Comparison of ENCODE assay signal across 14 cellular contexts in the genomic region with DNA sequence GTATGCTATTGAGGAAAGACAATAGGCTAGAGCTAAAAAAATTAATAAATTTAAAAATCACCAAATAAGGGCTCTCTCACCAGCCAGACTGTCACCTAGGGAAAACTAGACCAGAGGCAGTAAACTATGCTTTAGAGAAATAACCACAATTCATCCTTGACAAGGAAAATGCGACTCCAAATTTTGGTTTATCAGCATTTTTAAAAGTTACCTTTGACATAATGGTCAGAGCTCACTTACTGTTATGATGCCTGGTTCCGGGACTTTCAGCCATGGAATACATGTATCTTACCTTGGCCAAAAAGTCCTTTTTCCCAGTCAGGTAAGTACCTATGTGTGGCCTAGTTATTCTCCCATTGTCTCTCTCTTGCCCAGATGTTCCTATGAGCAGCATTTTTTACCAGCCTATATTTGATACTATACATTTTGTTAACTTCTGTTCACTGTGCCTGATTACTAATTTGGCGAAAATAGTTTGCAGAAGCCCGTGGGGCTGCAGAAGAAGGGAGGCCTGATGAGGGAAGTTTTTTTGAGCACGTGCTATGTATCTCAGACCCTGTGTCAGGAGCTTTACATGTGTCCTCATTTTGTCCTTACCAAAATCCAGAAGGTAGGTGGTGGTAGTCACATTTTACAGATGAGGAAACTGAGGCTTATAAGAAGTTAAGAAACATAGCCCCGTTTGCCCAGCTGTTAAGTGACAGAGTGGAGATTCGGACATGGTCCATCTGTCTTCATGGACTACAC.
A peak's percentile ranks its signal among the peaks of the same experiment; 100 is the strongest.
DNase-seq lines count a peak whose midpoint lies in the region; ATAC-seq and TF ChIP-seq lines count a peak whose summit lies in the region.
"Had no signal": no experiment of that assay in that cellular context is flagged by ENCODE, and none has a peak within 500 bp of the region (broad histone marks: within the 10 kb centered on the region; RNA-seq: fewer than 3 reads in every experiment).

No MANE protein-coding gene starts in this region.

- H3K4me3 Mint-ChIP-seq in natural killer cell = no peak overlapping the region
- no peak overlapping the region for H3K4me3 Mint-ChIP-seq in activated CD4-positive, alpha-beta memory T cell treated with anti-CD3 and anti-CD28 coated beads, Interleukin-2, amount 10 ng/mL, durations not matched to agents 7 days and 5 days
- H3K4me3 Mint-ChIP-seq: natural killer cell treated with Interleukin-12 subunit alpha and Interleukin-12 subunit beta and Interleukin-15 and Interleukin-18, amount 100 ng/mL, for 72 hours had no signal

- CTCF ChIA-PET in activated CD4-positive, alpha-beta memory T cell treated with anti-CD3 and anti-CD28 coated beads, Interleukin-2, amount 10 ng/mL, durations not matched to agents 7 days and 5 days (lab: Charles Lee) = interaction anchor here (1.1 to 7.7 kb wide), 6 partner anchors 8 to 72 kb away, joined by 3 to 85 read pairs (median 47); no protein-coding TSS in a partner anchor

- ATAC-seq in Right ventricle myocardium inferior = no peak
- ATAC-seq in upper lobe of left lung (ENCODE audit: low FRiP score in 2 of 2) = no peak
- no peak for ATAC-seq in natural killer cell
- ATAC-seq in GM19452 (IDR thresholded peaks at IDR 0.05; ENCODE audit: unreplicated experiment) = no peak
- ATAC-seq: natural killer cell treated with Interleukin-12 subunit alpha and Interleukin-12 subunit beta and Interleukin-15 and Interleukin-18, amount 100 ng/mL, for 72 hours had no signal

- no peak for TF ChIP-seq EP300 in upper lobe of left lung (IDR thresholded peaks at IDR 0.05)

- DNase-seq in cardiac muscle cell (ENCODE audit: low read depth in 1 of 2, low spot score in 1 of 2) (no peak), Right ventricle myocardium inferior (ENCODE audit: missing footprints) (no peak), Peyer's patch (no peak), upper lobe of left lung (no peak), natural killer cell (no peak)
- DNase-seq in activated CD4-positive, alpha-beta memory T cell treated with anti-CD3 and anti-CD28 coated beads, Interleukin-2, amount 10 ng/mL, durations not matched to agents 7 days and 5 days = no peak
- DNase-seq: activated effector memory CD4-positive, alpha-beta T cell treated with anti-CD3 and anti-CD28 coated beads, Interleukin-2, amount 50 U/mL, for 16 hours; DMS153; KBM-7; NCI-H187 treated with DMSO at 0.1 percent for 48 hours; substantia nigra had no signal

- H3K9me3 Mint-ChIP-seq in natural killer cell = no peaks in the 10 kb centered on the region
- no peaks in the 10 kb centered on the region for H3K9me3 Mint-ChIP-seq in activated CD4-positive, alpha-beta memory T cell treated with anti-CD3 and anti-CD28 coated beads, Interleukin-2, amount 10 ng/mL, durations not matched to agents 7 days and 5 days
- H3K9me3 Mint-ChIP-seq: natural killer cell treated with Interleukin-12 subunit alpha and Interleukin-12 subunit beta and Interleukin-15 and Interleukin-18, amount 100 ng/mL, for 72 hours had no signal

- POLR2A ChIA-PET in activated CD4-positive, alpha-beta memory T cell treated with anti-CD3 and anti-CD28 coated beads, Interleukin-2, amount 10 ng/mL, durations not matched to agents 7 days and 5 days (lab: Charles Lee) = interaction anchor here (0.6 to 18.3 kb wide), 11 partner anchors 10 to 151 kb away, joined by 3 to 1515 read pairs (median 8); no protein-coding TSS in a partner anchor

- H3K27ac ChIP-seq in cardiac muscle cell = no peak overlapping the region
- H3K27ac ChIP-seq in Peyer's patch = peak overlapping the region; percentile 88 to 99 (median 94)
- H3K27ac ChIP-seq in mucosa of rectum (ENCODE audit: low read depth in 2 of 2, low read length in 2 of 2) = peak overlapping the region; percentile 62 to 80
- H3K27ac ChIP-seq in upper lobe of left lung = peak overlapping the region; percentile 89 to 97 (median 92)

- no peaks in the 10 kb centered on the region for H3K36me3 ChIP-seq in cardiac muscle cell
- no peaks in the 10 kb centered on the region for H3K36me3 ChIP-seq in Peyer's patch
- peaks cover 3 to 6% of the 10 kb centered on the region in 2 donors for H3K36me3 ChIP-seq in mucosa of rectum (ENCODE audit: control insufficient read depth in 2 of 2, insufficient read depth in 2 of 2, low read length in 2 of 2)
- peaks cover 0 to 2% (median 0%) of the 10 kb centered on the region in 4 donors for H3K36me3 ChIP-seq in upper lobe of left lung

- TF ChIP-seq POLR2A in Peyer's patch (IDR thresholded peaks at IDR 0.05) (no peak), upper lobe of left lung (IDR thresholded peaks at IDR 0.05) (no peak)

- H3K36me3 Mint-ChIP-seq in natural killer cell = peaks cover 4% of the 10 kb centered on the region
- peaks cover 7% of the 10 kb centered on the region for H3K36me3 Mint-ChIP-seq in activated CD4-positive, alpha-beta memory T cell treated with anti-CD3 and anti-CD28 coated beads, Interleukin-2, amount 10 ng/mL, durations not matched to agents 7 days and 5 days (ENCODE audit: low read depth)

- H3K9ac ChIP-seq in mucosa of rectum (ENCODE audit: low read depth in 1 of 2, low read length in 2 of 2) = peak overlapping the region; percentile 73 to 80

- H3K4me1 Mint-ChIP-seq in natural killer cell = peaks cover 31 to 34% of the 10 kb centered on the region in 2 donors
- peaks cover 19% of the 10 kb centered on the region for H3K4me1 Mint-ChIP-seq in activated CD4-positive, alpha-beta memory T cell treated with anti-CD3 and anti-CD28 coated beads, Interleukin-2, amount 10 ng/mL, durations not matched to agents 7 days and 5 days

- H3K27ac Mint-ChIP-seq in natural killer cell = no peak overlapping the region
- H3K27ac Mint-ChIP-seq in activated CD4-positive, alpha-beta memory T cell treated with anti-CD3 and anti-CD28 coated beads, Interleukin-2, amount 10 ng/mL, durations not matched to agents 7 days and 5 days = no peak overlapping the region
- H3K27ac Mint-ChIP-seq: natural killer cell treated with Interleukin-12 subunit alpha and Interleukin-12 subunit beta and Interleukin-15 and Interleukin-18, amount 100 ng/mL, for 72 hours had no signal

- no peak for TF ChIP-seq CTCF in cardiac muscle cell (IDR thresholded peaks at IDR 0.05; ENCODE audit: low read depth, low read length)
- no peak for TF ChIP-seq CTCF in Peyer's patch (IDR thresholded peaks at IDR 0.05)
- no peak for TF ChIP-seq CTCF in upper lobe of left lung (IDR thresholded peaks at IDR 0.05)
- TF ChIP-seq CTCF in natural killer cell (IDR thresholded peaks at IDR 0.05) = no peak

- WGBS in upper lobe of left lung, 2 donors = 70 to 74% methylated on average over 7 of the region's 7 CpGs

- intact Hi-C loops in Right ventricle myocardium inferior (cut with DNase I) (loop anchor here (5.0 kb wide), 1 partner anchor 150 kb away; a partner anchor contains a TSS), natural killer cell (cut with micrococcal nuclease) (no loop called here)

- H3K4me3 ChIP-seq in cardiac muscle cell (peak overlapping the region; percentile 51), Peyer's patch (peak overlapping the region; percentile 64 to 86 (median 79)), mucosa of rectum (ENCODE audit: low read length in 2 of 2) (peak overlapping the region; percentile 18 to 85), upper lobe of left lung (peak overlapping the region; percentile 7 to 57 (median 55))

- no peaks in the 10 kb centered on the region for H3K27me3 Mint-ChIP-seq in natural killer cell (ENCODE audit: low read depth in 2 of 2)
- no peaks in the 10 kb centered on the region for H3K27me3 Mint-ChIP-seq in activated CD4-positive, alpha-beta memory T cell treated with anti-CD3 and anti-CD28 coated beads, Interleukin-2, amount 10 ng/mL, durations not matched to agents 7 days and 5 days
- H3K27me3 Mint-ChIP-seq: natural killer cell treated with Interleukin-12 subunit alpha and Interleukin-12 subunit beta and Interleukin-15 and Interleukin-18, amount 100 ng/mL, for 72 hours had no signal

- no peaks in the 10 kb centered on the region for H3K27me3 ChIP-seq in cardiac muscle cell
- no peaks in the 10 kb centered on the region for H3K27me3 ChIP-seq in Peyer's patch
- no peaks in the 10 kb centered on the region for H3K27me3 ChIP-seq in mucosa of rectum (ENCODE audit: control insufficient read depth in 2 of 2, insufficient read depth in 2 of 2, low read length in 2 of 2)
- no peaks in the 10 kb centered on the region for H3K27me3 ChIP-seq in upper lobe of left lung

- H3K9me3 ChIP-seq in cardiac muscle cell (ENCODE audit: low read depth) (no peaks in the 10 kb centered on the region), Peyer's patch (no peaks in the 10 kb centered on the region), mucosa of rectum (ENCODE audit: control insufficient read depth in 2 of 2, low read length in 2 of 2) (no peaks in the 10 kb centered on the region), upper lobe of left lung (no peaks in the 10 kb centered on the region)

- peaks cover 48% of the 10 kb centered on the region for H3K4me1 ChIP-seq in cardiac muscle cell (ENCODE audit: low read depth)
- peaks cover 0 to 9% (median 4%) of the 10 kb centered on the region in 4 donors for H3K4me1 ChIP-seq in Peyer's patch
- H3K4me1 ChIP-seq in mucosa of rectum (ENCODE audit: control insufficient read depth in 2 of 2, insufficient read depth in 2 of 2, low read length in 2 of 2) = peaks cover 3 to 9% of the 10 kb centered on the region in 2 donors
- peaks cover 16 to 53% (median 27%) of the 10 kb centered on the region in 4 donors for H3K4me1 ChIP-seq in upper lobe of left lung
